In the genomic region with DNA sequence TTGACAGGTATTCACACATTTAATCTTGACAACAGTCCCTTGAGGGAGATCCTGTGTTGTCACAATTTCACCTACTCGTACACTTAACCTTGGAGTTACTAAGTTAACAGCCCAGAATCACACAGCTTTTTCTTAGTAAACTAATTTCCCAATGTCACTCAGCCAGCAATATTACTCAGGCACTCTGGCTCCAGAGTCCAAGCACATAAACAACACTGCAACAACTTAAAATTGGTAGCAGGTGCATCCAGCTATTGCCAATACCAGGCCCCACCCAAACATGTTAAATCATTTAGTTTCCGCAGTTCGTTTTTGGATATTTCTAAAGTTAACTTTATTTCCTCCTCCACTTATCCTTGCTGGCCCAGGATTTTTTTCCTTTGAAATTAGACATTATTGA, we compare ENCODE assay signal across 37 cellular contexts.
"Had no signal": no experiment of that assay in that cellular context is flagged by ENCODE, and none has a peak within 500 bp of the region (broad histone marks: within the 10 kb centered on the region; RNA-seq: fewer than 3 reads in every experiment).

No MANE protein-coding gene starts in this region.

- H3K4me1 Mint-ChIP-seq: activated naive CD8-positive, alpha-beta T cell treated with anti-CD3 and anti-CD28 coated beads for 36 hours; activated T-helper 17 cell treated with anti-CD3 and anti-CD28 coated beads, Interleukin-2, amount 50 U/mL, for 72 hours had no signal

- ATAC-seq: activated CD8-positive, alpha-beta T cell treated with anti-CD3 and anti-CD28 coated beads for 36 hours; activated naive CD4-positive, alpha-beta T cell treated with anti-CD3 and anti-CD28 coated beads, Interleukin-2, amount 50 U/mL, for 72 hours; activated T-cell treated with anti-CD3 and anti-CD28 coated beads, Interleukin-2, amount 50 U/mL, for 4 hours; activated T-cell treated with anti-CD3 and anti-CD28 coated beads, Interleukin-2, amount 50 U/mL, for 72 hours; activated T-helper 17 cell treated with anti-CD3 and anti-CD28 coated beads, Interleukin-2, amount 50 U/mL, for 72 hours; body of pancreas had no signal

- H3K27ac Mint-ChIP-seq: activated B cell treated with CpG ODN at 0.5 μM for 24 hours; activated CD4-positive, alpha-beta memory T cell treated with anti-CD3 and anti-CD28 coated beads for 36 hours; activated CD4-positive, alpha-beta T cell treated with anti-CD3 and anti-CD28 coated beads, Interleukin-2, amount 10 ng/mL, durations not matched to agents 24 days and 14 days; activated CD8-positive, alpha-beta T cell treated with anti-CD3 and anti-CD28 coated beads for 36 hours; activated naive CD4-positive, alpha-beta T cell treated with anti-CD3 and anti-CD28 coated beads for 36 hours; activated naive CD4-positive, alpha-beta T cell treated with anti-CD3 and anti-CD28 coated beads, Interleukin-2, amount 50 U/mL, for 72 hours; activated naive CD8-positive, alpha-beta T cell treated with anti-CD3 and anti-CD28 coated beads for 36 hours; activated T-cell treated with anti-CD3 and anti-CD28 coated beads, Interleukin-2, amount 50 U/mL, for 72 hours; activated T-helper 1 cell treated with anti-CD3 and anti-CD28 coated beads, Interleukin-12 subunit alpha, Interleukin-12 subunit beta, Interleukin-2, Interleukin-4 antibody, amounts not matched to agents 30 ng/mL and 10 ng/mL and 1 ng/mL, durations not matched to agents 14 hours and 24 hours and 36 hours; activated T-helper 17 cell treated with anti-CD3 and anti-CD28 coated beads, Interleukin-2, amount 50 U/mL, for 72 hours; T-helper 1 cell treated with Interleukin-12 subunit alpha and Interleukin-12 subunit beta and Interleukin-4 antibody, amounts not matched to agents 30 μg/mL and 1 μg/mL, for 36 hours; T-helper 2 cell treated with Interferon-gamma antibody and Interleukin-4, amounts not matched to agents 5 μg/mL and 100 μg/mL, for 36 hours had no signal

- H3K9me3 ChIP-seq: adrenal gland, body of pancreas, breast epithelium had no signal

- H3K27me3 Mint-ChIP-seq: activated B cell treated with CpG ODN at 0.5 μM for 24 hours; activated CD4-positive, alpha-beta memory T cell treated with anti-CD3 and anti-CD28 coated beads for 36 hours; activated CD8-positive, alpha-beta T cell treated with anti-CD3 and anti-CD28 coated beads for 36 hours; activated naive CD8-positive, alpha-beta T cell treated with anti-CD3 and anti-CD28 coated beads for 36 hours had no signal

- H3K36me3 Mint-ChIP-seq: activated CD4-positive, alpha-beta memory T cell treated with anti-CD3 and anti-CD28 coated beads for 36 hours; activated naive CD4-positive, alpha-beta T cell treated with anti-CD3 and anti-CD28 coated beads, Interleukin-2, amount 50 U/mL, for 72 hours; activated naive CD8-positive, alpha-beta T cell treated with anti-CD3 and anti-CD28 coated beads for 36 hours had no signal

- FAIRE-seq: astrocyte, TTC549 had no signal

- H3K9me3 Mint-ChIP-seq: activated B cell treated with CpG ODN at 0.5 μM for 24 hours; activated CD4-positive, alpha-beta memory T cell treated with anti-CD3 and anti-CD28 coated beads for 36 hours; activated CD4-positive, alpha-beta T cell treated with anti-CD3 and anti-CD28 coated beads, Interleukin-2, amount 10 ng/mL, durations not matched to agents 24 days and 14 days; activated CD8-positive, alpha-beta T cell treated with anti-CD3 and anti-CD28 coated beads for 36 hours; activated naive CD4-positive, alpha-beta T cell treated with anti-CD3 and anti-CD28 coated beads for 36 hours; activated naive CD4-positive, alpha-beta T cell treated with anti-CD3 and anti-CD28 coated beads, Interleukin-2, amount 50 U/mL, for 72 hours; activated naive CD8-positive, alpha-beta T cell treated with anti-CD3 and anti-CD28 coated beads for 36 hours; activated T-cell treated with anti-CD3 and anti-CD28 coated beads, Interleukin-2, amount 50 U/mL, for 4 hours; activated T-cell treated with anti-CD3 and anti-CD28 coated beads, Interleukin-2, amount 50 U/mL, for 72 hours; activated T-helper 1 cell treated with anti-CD3 and anti-CD28 coated beads, Interleukin-12 subunit alpha, Interleukin-12 subunit beta, Interleukin-2, Interleukin-4 antibody, amounts not matched to agents 30 ng/mL and 10 ng/mL and 1 ng/mL, durations not matched to agents 14 hours and 24 hours and 36 hours; activated T-helper 17 cell treated with anti-CD3 and anti-CD28 coated beads, Interleukin-2, amount 50 U/mL, for 72 hours; T-helper 1 cell treated with Interleukin-12 subunit alpha and Interleukin-12 subunit beta and Interleukin-4 antibody, amounts not matched to agents 30 μg/mL and 1 μg/mL, for 36 hours; T-helper 2 cell treated with Interferon-gamma antibody and Interleukin-4, amounts not matched to agents 5 μg/mL and 100 μg/mL, for 36 hours had no signal

- H3K36me3 ChIP-seq: adrenal gland, brain microvascular endothelial cell, breast epithelium had no signal

- H3K27ac ChIP-seq: adrenal gland, body of pancreas, brain microvascular endothelial cell, breast epithelium, VCaP had no signal

- H3K4me3 Mint-ChIP-seq: activated B cell treated with CpG ODN at 0.5 μM for 24 hours; activated CD4-positive, alpha-beta memory T cell treated with anti-CD3 and anti-CD28 coated beads for 36 hours; activated CD4-positive, alpha-beta T cell treated with anti-CD3 and anti-CD28 coated beads, Interleukin-2, amount 10 ng/mL, durations not matched to agents 24 days and 14 days; activated CD8-positive, alpha-beta T cell treated with anti-CD3 and anti-CD28 coated beads for 36 hours; activated naive CD4-positive, alpha-beta T cell treated with anti-CD3 and anti-CD28 coated beads for 36 hours; activated naive CD8-positive, alpha-beta T cell treated with anti-CD3 and anti-CD28 coated beads for 36 hours; activated T-cell treated with anti-CD3 and anti-CD28 coated beads, Interleukin-2, amount 50 U/mL, for 4 hours; activated T-cell treated with anti-CD3 and anti-CD28 coated beads, Interleukin-2, amount 50 U/mL, for 72 hours; activated T-helper 1 cell treated with anti-CD3 and anti-CD28 coated beads, Interleukin-12 subunit alpha, Interleukin-12 subunit beta, Interleukin-2, Interleukin-4 antibody, amounts not matched to agents 30 ng/mL and 10 ng/mL and 1 ng/mL, durations not matched to agents 14 hours and 24 hours and 36 hours; activated T-helper 17 cell treated with anti-CD3 and anti-CD28 coated beads, Interleukin-2, amount 50 U/mL, for 72 hours; T-helper 1 cell treated with Interleukin-12 subunit alpha and Interleukin-12 subunit beta and Interleukin-4 antibody, amounts not matched to agents 30 μg/mL and 1 μg/mL, for 36 hours; T-helper 2 cell treated with Interferon-gamma antibody and Interleukin-4, amounts not matched to agents 5 μg/mL and 100 μg/mL, for 36 hours had no signal

- DNase-seq: activated B cell treated with CpG ODN at 0.5 μM for 24 hours; activated CD4-positive, alpha-beta memory T cell treated with anti-CD3 and anti-CD28 coated beads for 36 hours; activated CD4-positive, alpha-beta T cell treated with anti-CD3 and anti-CD28 coated beads for 4 hours; activated CD4-positive, alpha-beta T cell treated with anti-CD3 and anti-CD28 coated beads, Interleukin-2, amount 10 ng/mL, durations not matched to agents 24 days and 14 days; activated CD4-positive, alpha-beta T cell treated with anti-CD3 and anti-CD28 coated beads, Interleukin-2, amount 50 U/mL, for 1 hour; activated CD4-positive, alpha-beta T cell treated with anti-CD3 and anti-CD28 coated beads, Interleukin-2, amount 50 U/mL, for 4 hours; activated CD4-positive, CD25-positive, alpha-beta regulatory T cell treated with anti-CD3 and anti-CD28 coated beads, Interleukin-2, amount 50 U/mL, for 72 hours; activated CD8-positive, alpha-beta memory T cell treated with anti-CD3 and anti-CD28 coated beads, Interleukin-2, amount 50 U/mL, for 4 hours; activated CD8-positive, alpha-beta T cell treated with anti-CD3 and anti-CD28 coated beads for 36 hours; activated effector memory CD4-positive, alpha-beta T cell treated with anti-CD3 and anti-CD28 coated beads, Interleukin-2, amount 50 U/mL, for 16 hours; activated gamma-delta T cell treated with Interleukin-2 at 50 U/mL for 16 hours; activated naive CD4-positive, alpha-beta T cell; activated naive CD4-positive, alpha-beta T cell treated with anti-CD3 and anti-CD28 coated beads for 36 hours; activated naive CD4-positive, alpha-beta T cell treated with anti-CD3 and anti-CD28 coated beads, Interleukin-2, amount 50 U/mL, for 16 hours; activated naive CD8-positive, alpha-beta T cell treated with anti-CD3 and anti-CD28 coated beads for 36 hours; activated T-cell treated with anti-CD3 and anti-CD28 coated beads for 4 hours; activated T-cell treated with anti-CD3 and anti-CD28 coated beads, Interleukin-2, amount 50 U/mL, for 1 hour; activated T-cell treated with anti-CD3 and anti-CD28 coated beads, Interleukin-2, amount 50 U/mL, for 4 hours; activated T-cell treated with anti-CD3 and anti-CD28 coated beads, Interleukin-2, amount 50 U/mL, for 72 hours; adrenal gland; amniotic stem cell; aorta; body of pancreas; brain microvascular endothelial cell; central memory CD4-positive, alpha-beta T cell; T-helper 1 cell; T-helper 2 cell; T-helper 9 cell had no signal

- H3K27me3 ChIP-seq: adrenal gland, body of pancreas, brain microvascular endothelial cell, breast epithelium had no signal

- H3K4me3 ChIP-seq: adrenal gland, body of pancreas, breast epithelium had no signal

- H3K4me1 ChIP-seq: adrenal gland, body of pancreas, breast epithelium had no signal
